ENCODE assay signal across 18 cellular contexts in genomic region chr3:14138109-14138877, GRCh38. TPM values are rescaled to one million over a fixed set of nuclear protein-coding genes. Genes with fewer than 3 reads are reported as not detected.
DNase-seq lines count a peak whose midpoint lies in the region; FAIRE-seq and TF ChIP-seq lines count a peak whose summit lies in the region.
"Had no signal": no experiment of that assay in that cellular context is flagged by ENCODE, and none has a peak within 500 bp of the region (broad histone marks: within the 10 kb centered on the region; RNA-seq: fewer than 3 reads in every experiment).

No MANE protein-coding gene starts in this region.

- in situ Hi-C loops in GM23248 (cut with MboI) = no loop called here

- H3K4me1 Mint-ChIP-seq in astrocyte (ENCODE audit: low read depth, unreplicated experiment) (peaks cover 16% of the 10 kb centered on the region), osteocyte (ENCODE audit: unreplicated experiment) (peaks cover 17% of the 10 kb centered on the region)

- peaks cover 42% of the 10 kb centered on the region for H3F3A ChIP-seq in GM23248 (ENCODE audit: insufficient read depth)

- H3K4me1 ChIP-seq in cardiac muscle cell (ENCODE audit: low read depth) (peaks cover 19% of the 10 kb centered on the region), left ventricle myocardium inferior (peaks cover 35% of the 10 kb centered on the region), astrocyte (ENCODE audit: insufficient read depth, low read length) (peaks cover 7% of the 10 kb centered on the region), subcutaneous abdominal adipose tissue (ENCODE audit: control insufficient read depth in 5 of 5, insufficient read depth in 5 of 5, low read length in 5 of 5) (peaks cover 14 to 50% (median 47%) of the 10 kb centered on the region in 5 donors), GM23248 (ENCODE audit: insufficient read depth) (peaks cover 42% of the 10 kb centered on the region)
- H3K4me1 ChIP-seq: pancreas had no signal

- 82% methylated on average over 16 of the region's 16 CpGs for WGBS in GM23248 (ENCODE audit: low coverage in 1 of 2, low lambda C conversion rate in 2 of 2, missing lambda C conversion rate in 2 of 2), 2 experiments

- no peak overlapping the region for H3K4me2 ChIP-seq in astrocyte (ENCODE audit: low read length)
- no peak overlapping the region for H3K4me2 ChIP-seq in GM23248 (ENCODE audit: unreplicated experiment)

- H3K27me3 ChIP-seq in cardiac muscle cell (no peaks in the 10 kb centered on the region), left ventricle myocardium inferior (ENCODE audit: low read depth) (no peaks in the 10 kb centered on the region), astrocyte (ENCODE audit: insufficient read depth, low read length) (no peaks in the 10 kb centered on the region), subcutaneous abdominal adipose tissue (ENCODE audit: control insufficient read depth in 5 of 5, insufficient read depth in 4 of 5, low read length in 5 of 5) (no peaks in the 10 kb centered on the region), GM23248 (replicated peaks; ENCODE audit: insufficient read depth) (no peaks in the 10 kb centered on the region)
- H3K27me3 ChIP-seq: pancreas, stomach had no signal

- H4K20me1 ChIP-seq in astrocyte (ENCODE audit: insufficient read depth, low read length) (peaks cover 7% of the 10 kb centered on the region), GM23248 (ENCODE audit: insufficient read depth) (no peaks in the 10 kb centered on the region)

- H3K27ac Mint-ChIP-seq in astrocyte (ENCODE audit: unreplicated experiment) (peak overlapping the region; percentile 42), osteocyte (ENCODE audit: unreplicated experiment) (no peak overlapping the region)
- H3K27ac Mint-ChIP-seq: activated B cell treated with CpG ODN at 0.5 μM for 24 hours; activated CD8-positive, alpha-beta memory T cell treated with anti-CD3 and anti-CD28 coated beads, Interleukin-2, amount 10 ng/mL, durations not matched to agents 7 days and 5 days had no signal

- H3K36me3 ChIP-seq in cardiac muscle cell (peaks cover 9% of the 10 kb centered on the region), left ventricle myocardium inferior (peaks cover 82% of the 10 kb centered on the region), astrocyte (ENCODE audit: insufficient read depth, low read length) (peaks cover 35% of the 10 kb centered on the region), subcutaneous abdominal adipose tissue (ENCODE audit: control insufficient read depth in 5 of 5, insufficient read depth in 5 of 5, low read length in 5 of 5) (peaks cover 0 to 94% (median 82%) of the 10 kb centered on the region in 5 donors), GM23248 (ENCODE audit: low read depth) (peaks cover 40% of the 10 kb centered on the region)

- peaks cover 28% of the 10 kb centered on the region for H3K36me3 Mint-ChIP-seq in astrocyte (ENCODE audit: low read depth, unreplicated experiment)
- H3K36me3 Mint-ChIP-seq in osteocyte (ENCODE audit: unreplicated experiment) = peaks cover 27% of the 10 kb centered on the region

- H3K4me3 Mint-ChIP-seq in astrocyte (ENCODE audit: unreplicated experiment) (no peak overlapping the region), osteocyte (ENCODE audit: unreplicated experiment) (no peak overlapping the region)
- H3K4me3 Mint-ChIP-seq: activated B cell treated with CpG ODN at 0.5 μM for 24 hours; activated CD8-positive, alpha-beta memory T cell treated with anti-CD3 and anti-CD28 coated beads, Interleukin-2, amount 10 ng/mL, durations not matched to agents 7 days and 5 days had no signal

- no peaks in the 10 kb centered on the region for H3K79me2 ChIP-seq in astrocyte (ENCODE audit: insufficient read depth, low read length)
- H3K79me2 ChIP-seq in GM23248 (ENCODE audit: insufficient read depth) = no peaks in the 10 kb centered on the region

- H3K9me2 ChIP-seq in GM23248 (ENCODE audit: insufficient read depth) = no peaks in the 10 kb centered on the region

- no peaks in the 10 kb centered on the region for H3K9me3 ChIP-seq in cardiac muscle cell (ENCODE audit: low read depth)
- H3K9me3 ChIP-seq in left ventricle myocardium inferior (replicated peaks) = no peaks in the 10 kb centered on the region
- H3K9me3 ChIP-seq in astrocyte (ENCODE audit: insufficient read depth, low read depth, low read length) = no peaks in the 10 kb centered on the region
- no peaks in the 10 kb centered on the region for H3K9me3 ChIP-seq in subcutaneous abdominal adipose tissue (ENCODE audit: control insufficient read depth in 5 of 5, low read length in 5 of 5)
- no peaks in the 10 kb centered on the region for H3K9me3 ChIP-seq in GM23248 (ENCODE audit: low read depth)
- H3K9me3 ChIP-seq: pancreas, stomach had no signal

- peak overlapping the region; percentile 1 for H3K27ac ChIP-seq in cardiac muscle cell
- no peak overlapping the region for H3K27ac ChIP-seq in left ventricle myocardium inferior (replicated peaks)
- no peak overlapping the region for H3K27ac ChIP-seq in astrocyte (ENCODE audit: low read depth, low read length)
- peak overlapping the region; percentile 60 for H3K27ac ChIP-seq in subcutaneous abdominal adipose tissue (ENCODE audit: low read depth, low read length)
- no peak overlapping the region for H3K27ac ChIP-seq in GM23248
- H3K27ac ChIP-seq: pancreas had no signal

- H3K4me3 ChIP-seq in cardiac muscle cell (no peak overlapping the region), left ventricle myocardium inferior (no peak overlapping the region), astrocyte (ENCODE audit: insufficient read depth, low read depth, low read length) (no peak overlapping the region), subcutaneous abdominal adipose tissue (ENCODE audit: low read depth in 1 of 5, low read length in 5 of 5) (no peak overlapping the region), GM23248 (no peak overlapping the region)
- H3K4me3 ChIP-seq: pancreas, stomach had no signal

- peak in 1 of 2 donors; percentile 29 for DNase-seq in cardiac muscle cell (ENCODE audit: low read depth in 1 of 2, low spot score in 1 of 2)
- DNase-seq in left ventricle myocardium inferior = no peak
- DNase-seq in astrocyte (ENCODE audit: low read depth) = no peak
- peak; percentile 75 for DNase-seq in mesenteric fat pad (ENCODE audit: low spot score)
- DNase-seq in epidermal melanocyte (ENCODE audit: insufficient read length, low spot score) = no peak
- DNase-seq in osteocyte (ENCODE audit: extremely low spot score, unreplicated experiment) = no peak
- DNase-seq in GM23248 = no peak
- DNase-seq: activated B cell treated with CpG ODN at 0.5 μM for 24 hours; activated CD8-positive, alpha-beta memory T cell treated with anti-CD3 and anti-CD28 coated beads, Interleukin-2, amount 10 ng/mL, durations not matched to agents 7 days and 5 days; cerebellar nuclear complex; mesendoderm; NCI-H82; stomach; SW 1271 had no signal

- intact Hi-C loops in left ventricle myocardium inferior (cut with micrococcal nuclease) = no loop called here

- H2AFZ ChIP-seq in astrocyte (ENCODE audit: low read depth, low read length) = no peak overlapping the region
- no peak overlapping the region for H2AFZ ChIP-seq in GM23248

- no peaks in the 10 kb centered on the region for H3K27me3 Mint-ChIP-seq in astrocyte (ENCODE audit: low read depth, unreplicated experiment)
- no peaks in the 10 kb centered on the region for H3K27me3 Mint-ChIP-seq in osteocyte (ENCODE audit: unreplicated experiment)
- H3K27me3 Mint-ChIP-seq: activated B cell treated with CpG ODN at 0.5 μM for 24 hours; activated CD8-positive, alpha-beta memory T cell treated with anti-CD3 and anti-CD28 coated beads, Interleukin-2, amount 10 ng/mL, durations not matched to agents 7 days and 5 days had no signal

- H3K9me3 Mint-ChIP-seq in astrocyte (ENCODE audit: unreplicated experiment) (no peaks in the 10 kb centered on the region), osteocyte (ENCODE audit: unreplicated experiment) (no peaks in the 10 kb centered on the region)
- H3K9me3 Mint-ChIP-seq: activated B cell treated with CpG ODN at 0.5 μM for 24 hours had no signal

- no peak for FAIRE-seq in astrocyte (lab: Jason Lieb, UNC)
- FAIRE-seq: D721Med, pancreas, RCC 7860 had no signal

- H3K9ac ChIP-seq in astrocyte (ENCODE audit: low read length) (no peak overlapping the region), subcutaneous abdominal adipose tissue (ENCODE audit: low read length in 5 of 5) (no peak overlapping the region), GM23248 (no peak overlapping the region)

- no peak for TF ChIP-seq CTCF in cardiac muscle cell (IDR thresholded peaks at IDR 0.05; ENCODE audit: low read depth, low read length)
- no peak for TF ChIP-seq CTCF in left ventricle myocardium inferior (IDR thresholded peaks at IDR 0.05; ENCODE audit: borderline replicate concordance)
- no peak for TF ChIP-seq CTCF in astrocyte (IDR thresholded peaks at IDR 0.05; ENCODE audit: insufficient read depth, low read depth, low read length)
- no peak for TF ChIP-seq CTCF in osteocyte (IDR thresholded peaks at IDR 0.05)

RNA-seq across cellular contexts. Expression of gene TMEM43, which starts 13.4 kb away (rescaled TPM):
- total RNA-seq in cardiac muscle cell (21.5 and 30.8 TPM in 2 replicates), left ventricle myocardium inferior (44.4 TPM), astrocyte (76.7 and 79.2 TPM in 2 replicates), mesenteric fat pad (99.3 TPM), osteocyte (73.3 and 76.5 TPM in 2 replicates)
- polyA plus RNA-seq in cardiac muscle cell (21.7 and 27.4 TPM in 2 replicates), GM23248 (2016; fragmentation: Nextera tagmentation; extraction: Ambion mirVana) (143 and 145 TPM in 2 replicates)
- 166 and 203 TPM in 2 replicates for total RNA-seq in GM23248 (2014; rRNA removed; shearing (Covaris generic))

RNA-seq across cellular contexts. Expression of gene CHCHD4, which starts 13.6 kb away (rescaled TPM):
- total RNA-seq in cardiac muscle cell = 16.0 and 21.6 TPM in 2 replicates
- 27.8 and 31.0 TPM in 2 replicates for polyA plus RNA-seq in cardiac muscle cell
- 37.6 TPM for total RNA-seq in left ventricle myocardium inferior
- total RNA-seq in astrocyte = 10.3 TPM in 2 replicates
- total RNA-seq in mesenteric fat pad = 18.1 TPM
- 7.2 and 7.9 TPM in 2 replicates for total RNA-seq in osteocyte
- 12.3 and 17.2 TPM in 2 replicates for total RNA-seq in GM23248 (2014; rRNA removed; shearing (Covaris generic))
- polyA plus RNA-seq in GM23248 (2016; fragmentation: Nextera tagmentation; extraction: Ambion mirVana) = 15.1 and 15.4 TPM in 2 replicates

RNA-seq across cellular contexts. Expression of gene XPC, which starts 40.1 kb away (rescaled TPM):
- total RNA-seq in cardiac muscle cell (29.0 and 37.7 TPM in 2 replicates), left ventricle myocardium inferior (10.4 TPM), astrocyte (28.2 and 33.6 TPM in 2 replicates), mesenteric fat pad (24.8 TPM), osteocyte (39.4 and 41.5 TPM in 2 replicates)
- polyA plus RNA-seq in cardiac muscle cell (26.6 and 38.8 TPM in 2 replicates), GM23248 (2016; fragmentation: Nextera tagmentation; extraction: Ambion mirVana) (42.4 and 44.1 TPM in 2 replicates)
- total RNA-seq in GM23248 (2014; rRNA removed; shearing (Covaris generic)) = 62.1 and 76.4 TPM in 2 replicates

RNA-seq across cellular contexts. Expression of gene LSM3, which starts 40.3 kb away (rescaled TPM):
- total RNA-seq in cardiac muscle cell (5.9 and 11.2 TPM in 2 replicates), left ventricle myocardium inferior (16.8 TPM), astrocyte (8.4 and 9.5 TPM in 2 replicates), mesenteric fat pad (10.0 TPM), osteocyte (9.9 and 10.0 TPM in 2 replicates)
- polyA plus RNA-seq in cardiac muscle cell (27.2 and 32.2 TPM in 2 replicates), GM23248 (2016; fragmentation: Nextera tagmentation; extraction: Ambion mirVana) (32.3 and 32.4 TPM in 2 replicates)
- total RNA-seq in GM23248 (2014; rRNA removed; shearing (Covaris generic)) = 9.4 and 10.4 TPM in 2 replicates

Comparison
In these comparisons a context has a peak if more than half of its experiments do, and no peak if none do; other contexts are left out.
1. H3K27ac ChIP-seq: peak in cardiac muscle cell (single experiment) and subcutaneous abdominal adipose tissue (single experiment); none in left ventricle myocardium inferior (single experiment), astrocyte (single experiment) and GM23248 (single experiment).